Comparison of ENCODE assay signal across 9 cellular contexts in the genomic region with DNA sequence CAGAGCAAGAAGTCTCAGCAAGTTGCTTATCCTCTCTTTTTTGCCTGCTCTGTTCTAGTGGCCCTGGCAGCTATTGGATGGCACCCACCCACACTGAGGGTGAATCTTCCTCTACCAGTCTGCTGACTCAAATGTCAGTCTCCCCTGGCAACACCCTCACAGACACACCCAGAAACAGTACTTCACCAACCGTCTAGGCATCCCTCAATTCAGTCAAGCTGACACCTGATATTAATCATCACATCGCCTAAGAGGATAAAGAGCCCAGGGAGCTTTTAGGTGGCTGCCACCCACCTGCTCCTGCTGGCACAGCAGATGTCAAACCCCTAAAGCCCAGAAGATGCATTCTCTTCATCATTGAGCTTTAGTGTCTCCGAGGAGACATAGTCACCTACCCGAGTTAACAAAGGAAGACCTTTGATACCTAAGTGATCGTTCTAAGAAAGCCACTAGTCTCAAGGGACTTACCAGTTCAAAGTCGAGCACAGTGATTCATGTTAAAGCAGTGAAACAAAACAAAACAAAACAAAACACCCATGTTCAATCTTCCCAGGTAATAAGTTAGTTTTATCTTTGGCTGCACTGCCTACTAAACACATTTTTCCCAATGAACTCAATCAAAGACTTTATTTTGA.
DNase-seq lines count a peak whose midpoint lies in the region; ATAC-seq and TF ChIP-seq lines count a peak whose summit lies in the region.
"Had no signal": no experiment of that assay in that cellular context is flagged by ENCODE, and none has a peak within 500 bp of the region (broad histone marks: within the 10 kb centered on the region; RNA-seq: fewer than 3 reads in every experiment).

No MANE protein-coding gene starts in this region.

- ATAC-seq in GM19324 (IDR thresholded peaks at IDR 0.05; ENCODE audit: low FRiP score, unreplicated experiment) (peak; percentile 64), GM21717 (IDR thresholded peaks at IDR 0.05; ENCODE audit: unreplicated experiment) (no peak), SK-N-SH treated with all-trans-retinoic acid at 6 μM for 48 hours (no peak)

- dilution Hi-C loops in mammary epithelial cell (cut with HindIII; ENCODE audit: low sequenced_read_pairs): no loop called here

- H3K27me3 ChIP-seq in mammary epithelial cell (ENCODE audit: insufficient read depth, low read length) (no peaks in the 10 kb centered on the region), right atrium auricular region (no peaks in the 10 kb centered on the region)

- H3K9me3 ChIP-seq in mammary epithelial cell (replicated peaks; ENCODE audit: insufficient read depth, low read length) (no peaks in the 10 kb centered on the region), right atrium auricular region (no peaks in the 10 kb centered on the region)

- H3K4me3 ChIP-seq in mammary epithelial cell (replicated peaks in 1 of 3; ENCODE audit: insufficient read depth in 1 of 3, low read depth in 2 of 3, low read length in 3 of 3): no peak overlapping the region
- no peak overlapping the region for H3K4me3 ChIP-seq in right atrium auricular region

- CTCF ChIA-PET in mammary epithelial cell (lab: Charles Lee; ENCODE audit: low non-redundant PET): no interaction called here

- in situ Hi-C loops in mammary epithelial cell (cut with MboI; ENCODE audit: low sequenced_read_pairs in 2 of 2): no loop called here

- H3K9ac ChIP-seq in mammary epithelial cell (ENCODE audit: insufficient read depth, low read length): no peak overlapping the region

- BruUV-seq in mammary epithelial cell (replicated peaks; lab: Mats Ljungman, UMichigan): no TSS peak

- DNase-seq in Daoy (ENCODE audit: low read depth) (peak; percentile 8), NCI-H1436 treated with DMSO at 0.1 percent for 48 hours (lab: John Stamatoyannopoulos, UW) (peak; percentile 91), mammary epithelial cell (peak; percentile 55), right atrium auricular region (ENCODE audit: low spot score) (no peak), A172 (ENCODE audit: low spot score) (no peak)
- DNase-seq: KG1 had no signal

- no peak overlapping the region for H3K4me2 ChIP-seq in mammary epithelial cell (ENCODE audit: insufficient read depth, low read depth, low read length)

- H3K27ac ChIP-seq in mammary epithelial cell (ENCODE audit: insufficient read depth, low read depth, low read length) (no peak overlapping the region), right atrium auricular region (no peak overlapping the region)

- H3K4me1 ChIP-seq in mammary epithelial cell (ENCODE audit: insufficient read depth, low read length) (no peaks in the 10 kb centered on the region), right atrium auricular region (no peaks in the 10 kb centered on the region)

- TF ChIP-seq CTCF in mammary epithelial cell (conservative IDR thresholded peaks at IDR 0.05 in 1 of 2, IDR thresholded peaks at IDR 0.05 in 1 of 2; ENCODE audit: extremely low read depth in 1 of 2, insufficient read depth in 1 of 2, low read depth in 1 of 2, low read length in 2 of 2): no peak
- no peak for TF ChIP-seq CTCF in right atrium auricular region (IDR thresholded peaks at IDR 0.05)

- H3K36me3 ChIP-seq in mammary epithelial cell (ENCODE audit: insufficient read depth, low read length) (no peaks in the 10 kb centered on the region), right atrium auricular region (no peaks in the 10 kb centered on the region)

- no peaks in the 10 kb centered on the region for H4K20me1 ChIP-seq in mammary epithelial cell (ENCODE audit: insufficient read depth, low read length)

- intact Hi-C loops in mammary epithelial cell (cut with micrococcal nuclease): no loop called here

- WGBS in mammary epithelial cell (ENCODE audit: low coverage, missing lambda C conversion rate): 60% methylated on average over 6 of the region's 6 CpGs

- H3K79me2 ChIP-seq in mammary epithelial cell (ENCODE audit: insufficient read depth, low read length): no peaks in the 10 kb centered on the region

- peak overlapping the region; percentile 20 for H2AFZ ChIP-seq in mammary epithelial cell (ENCODE audit: low read depth, low read length)

TF ChIP-seq in SK-N-SH treated with all-trans-retinoic acid at 6 μM for 48 hours, 23 proteins besides CTCF, POLR2A, EP300 and RAD21:
- TF ChIP-seq TOX (CRISPR knock-in tag; IDR thresholded peaks at IDR 0.05; ENCODE audit: borderline replicate concordance) (no peak), ZC3H10 (CRISPR knock-in tag; IDR thresholded peaks at IDR 0.05) (no peak), PATZ1 (CRISPR knock-in tag; IDR thresholded peaks at IDR 0.05; ENCODE audit: borderline replicate concordance) (no peak), ZNF565 (CRISPR knock-in tag; conservative IDR thresholded peaks at IDR 0.05; ENCODE audit: low read depth) (no peak), ARNTL (CRISPR knock-in tag; IDR thresholded peaks at IDR 0.05; ENCODE audit: borderline replicate concordance, low read depth) (no peak), RARB (CRISPR knock-in tag; IDR thresholded peaks at IDR 0.05) (no peak), POU6F1 (CRISPR knock-in tag; IDR thresholded peaks at IDR 0.05; ENCODE audit: borderline replicate concordance, low read depth) (no peak), SNAI2 (CRISPR knock-in tag; IDR thresholded peaks at IDR 0.05) (no peak), TCF4 (CRISPR knock-in tag; IDR thresholded peaks at IDR 0.05; ENCODE audit: borderline replicate concordance) (no peak), PPARA (CRISPR knock-in tag; IDR thresholded peaks at IDR 0.05; ENCODE audit: borderline replicate concordance) (no peak), ZFP30 (CRISPR knock-in tag; IDR thresholded peaks at IDR 0.05) (no peak), OSR1 (CRISPR knock-in tag; IDR thresholded peaks at IDR 0.05) (no peak), ZFP3 (CRISPR knock-in tag; IDR thresholded peaks at IDR 0.05) (no peak), ZNF8 (CRISPR knock-in tag; IDR thresholded peaks at IDR 0.05) (no peak)
- TF ChIP-seq, protein P1, sequence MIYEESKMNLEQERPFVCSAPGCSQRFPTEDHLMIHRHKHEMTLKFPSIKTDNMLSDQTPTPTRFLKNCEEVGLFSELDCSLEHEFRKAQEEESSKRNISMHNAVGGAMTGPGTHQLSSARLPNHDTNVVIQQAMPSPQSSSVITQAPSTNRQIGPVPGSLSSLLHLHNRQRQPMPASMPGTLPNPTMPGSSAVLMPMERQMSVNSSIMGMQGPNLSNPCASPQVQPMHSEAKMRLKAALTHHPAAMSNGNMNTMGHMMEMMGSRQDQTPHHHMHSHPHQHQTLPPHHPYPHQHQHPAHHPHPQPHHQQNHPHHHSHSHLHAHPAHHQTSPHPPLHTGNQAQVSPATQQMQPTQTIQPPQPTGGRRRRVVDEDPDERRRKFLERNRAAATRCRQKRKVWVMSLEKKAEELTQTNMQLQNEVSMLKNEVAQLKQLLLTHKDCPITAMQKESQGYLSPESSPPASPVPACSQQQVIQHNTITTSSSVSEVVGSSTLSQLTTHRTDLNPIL (CRISPR knock-in tag; IDR thresholded peaks at IDR 0.05; ENCODE audit: low read depth): no peak
- TF ChIP-seq, protein P2, sequence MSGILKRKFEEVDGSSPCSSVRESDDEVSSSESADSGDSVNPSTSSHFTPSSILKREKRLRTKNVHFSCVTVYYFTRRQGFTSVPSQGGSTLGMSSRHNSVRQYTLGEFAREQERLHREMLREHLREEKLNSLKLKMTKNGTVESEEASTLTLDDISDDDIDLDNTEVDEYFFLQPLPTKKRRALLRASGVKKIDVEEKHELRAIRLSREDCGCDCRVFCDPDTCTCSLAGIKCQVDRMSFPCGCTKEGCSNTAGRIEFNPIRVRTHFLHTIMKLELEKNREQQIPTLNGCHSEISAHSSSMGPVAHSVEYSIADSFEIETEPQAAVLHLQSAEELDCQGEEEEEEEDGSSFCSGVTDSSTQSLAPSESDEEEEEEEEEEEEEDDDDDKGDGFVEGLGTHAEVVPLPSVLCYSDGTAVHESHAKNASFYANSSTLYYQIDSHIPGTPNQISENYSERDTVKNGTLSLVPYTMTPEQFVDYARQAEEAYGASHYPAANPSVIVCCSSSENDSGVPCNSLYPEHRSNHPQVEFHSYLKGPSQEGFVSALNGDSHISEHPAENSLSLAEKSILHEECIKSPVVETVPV (CRISPR knock-in tag; IDR thresholded peaks at IDR 0.05): no peak
TF ChIP-seq in SK-N-SH treated with all-trans-retinoic acid at 6 μM for 48 hours: peak in this region for 0.

Comparison
In these comparisons a context has a peak if more than half of its experiments do, and no peak if none do; other contexts are left out.
1. DNase-seq: peak in Daoy (single experiment), NCI-H1436 treated with DMSO at 0.1 percent for 48 hours (single experiment) and mammary epithelial cell (single experiment); none in right atrium auricular region (single experiment) and A172 (single experiment).